In the genomic region with DNA sequence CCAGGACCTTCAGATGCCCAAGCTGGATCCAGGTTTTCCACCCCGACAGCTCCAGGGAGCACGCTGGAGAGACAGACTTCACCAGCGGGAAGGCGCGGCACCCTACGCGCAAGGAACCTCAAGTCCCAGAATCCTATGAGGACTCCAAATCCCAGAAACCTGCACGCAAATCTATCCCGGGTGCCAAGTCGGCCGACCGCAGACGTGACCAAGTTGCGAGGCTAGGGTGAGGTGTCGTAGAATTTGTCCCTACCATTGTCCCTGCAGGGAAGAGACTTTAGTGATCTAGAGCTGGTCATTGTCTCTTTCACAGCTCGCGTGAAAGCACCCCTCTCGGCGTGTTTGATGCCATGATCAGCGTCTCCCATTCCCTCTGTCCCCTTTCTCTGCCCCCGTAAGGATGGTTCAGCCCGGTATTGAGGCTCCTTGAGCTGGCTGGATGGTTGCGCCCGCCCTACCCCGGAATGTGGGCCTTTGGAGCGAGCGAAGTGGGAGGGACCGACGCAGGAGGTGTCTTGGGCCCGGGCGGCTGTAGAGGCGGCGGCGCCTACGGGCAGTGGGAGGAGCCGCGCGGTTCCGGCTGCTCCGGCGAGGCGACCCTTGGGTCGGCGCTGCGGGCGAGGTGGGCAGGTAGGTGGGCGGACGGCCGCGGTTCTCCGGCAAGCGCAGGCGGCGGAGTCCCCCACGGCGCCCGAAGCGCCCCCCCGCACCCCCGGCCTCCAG, we compare ENCODE assay signal across 8 cellular contexts. TPM values are rescaled to one million over a fixed set of nuclear protein-coding genes. Genes with fewer than 3 reads are reported as not detected.
DNase-seq lines count a peak whose midpoint lies in the region; ATAC-seq and TF ChIP-seq lines count a peak whose summit lies in the region.

A gene (plus strand): TSS at position 501 of the 723 bp plus-strand sequence. CDS start 246 bp downstream, outside the sequence.

- DNase-seq in GM12864 (ENCODE audit: low read depth) (peak; percentile 86), NCI-H1417 (lab: John Stamatoyannopoulos, UW) (peak; percentile 93 to 100 (median 100)), T follicular helper cell (ENCODE audit: low read depth) (peak; percentile 75), adipocyte (ENCODE audit: low read depth) (peak; percentile 99), cardiac muscle cell (ENCODE audit: low read depth in 1 of 2, low spot score in 1 of 2) (peak; percentile 98 to 99), tibial nerve (ENCODE audit: low spot score in 2 of 2) (peak; percentile 84 to 90)

- H3K4me3 ChIP-seq in GM12864 (ENCODE audit: low read depth, low read length): peak within 1 kb of the TSS; percentile 54
- peak within 1 kb of the TSS; percentile 85 for H3K4me3 ChIP-seq in adipocyte (ENCODE audit: low read length)
- H3K4me3 ChIP-seq in cardiac muscle cell: peak within 1 kb of the TSS; percentile 65
- H3K4me3 ChIP-seq in parathyroid adenoma (ENCODE audit: low read depth, low read length): peak within 1 kb of the TSS; percentile 85
- H3K4me3 ChIP-seq in tibial nerve: peak within 1 kb of the TSS; percentile 73 to 98 (median 94)

- H3K4me2 ChIP-seq in parathyroid adenoma (ENCODE audit: low read length): peak within 1 kb of the TSS; percentile 80

- 0 to 1% methylated on average over 22 to 29 of the region's 60 CpGs for WGBS in tibial nerve, 2 donors

- peak within 1 kb of the TSS; percentile 100 for H3K27ac ChIP-seq in cardiac muscle cell
- peak within 1 kb of the TSS; percentile 95 for H3K27ac ChIP-seq in parathyroid adenoma
- peak within 1 kb of the TSS; percentile 87 to 96 (median 93) for H3K27ac ChIP-seq in tibial nerve

- peak; percentile 50 to 76 for TF ChIP-seq POLR2A in tibial nerve (IDR thresholded peaks at IDR 0.05)

- peaks cover 3% of the 10 kb centered on the region for H3K79me2 ChIP-seq in parathyroid adenoma

- H3K9ac ChIP-seq in adipocyte (ENCODE audit: low read length): peak within 1 kb of the TSS; percentile 91
- H3K9ac ChIP-seq in parathyroid adenoma: peak within 1 kb of the TSS; percentile 94

- H3K27me3 ChIP-seq in adipocyte (replicated peaks; ENCODE audit: control insufficient read depth, insufficient read depth, low read length) (no peaks in the 10 kb centered on the region), cardiac muscle cell (no peaks in the 10 kb centered on the region), parathyroid adenoma (ENCODE audit: control insufficient read depth, insufficient read depth, low read length) (no peaks in the 10 kb centered on the region), tibial nerve (no peaks in the 10 kb centered on the region)

- H3K36me3 ChIP-seq in adipocyte (ENCODE audit: control insufficient read depth, insufficient read depth, low read length, severe bottlenecking) (no peaks in the 10 kb centered on the region), cardiac muscle cell (no peaks in the 10 kb centered on the region), parathyroid adenoma (ENCODE audit: control insufficient read depth, insufficient read depth, low read length) (no peaks in the 10 kb centered on the region), tibial nerve (no peaks in the 10 kb centered on the region)

- peak within 1 kb of the TSS; percentile 87 for H2AFZ ChIP-seq in parathyroid adenoma

- ATAC-seq in HG02678 (IDR thresholded peaks at IDR 0.05; ENCODE audit: unreplicated experiment): peak; percentile 97

- H3K4me1 ChIP-seq in adipocyte (ENCODE audit: control insufficient read depth, insufficient read depth, low read length): peaks cover 20% of the 10 kb centered on the region
- H3K4me1 ChIP-seq in cardiac muscle cell (ENCODE audit: low read depth): peaks cover 2% of the 10 kb centered on the region
- peaks cover 3% of the 10 kb centered on the region for H3K4me1 ChIP-seq in parathyroid adenoma
- peaks cover 0 to 27% (median 4%) of the 10 kb centered on the region in 4 donors for H3K4me1 ChIP-seq in tibial nerve

- H3K9me3 ChIP-seq in adipocyte (ENCODE audit: control insufficient read depth, low read length): no peaks in the 10 kb centered on the region
- H3K9me3 ChIP-seq in cardiac muscle cell (ENCODE audit: low read depth): no peaks in the 10 kb centered on the region
- no peaks in the 10 kb centered on the region for H3K9me3 ChIP-seq in parathyroid adenoma (ENCODE audit: control insufficient read depth, low read length)
- H3K9me3 ChIP-seq in tibial nerve: peaks cover 0 to 7% (median 2%) of the 10 kb centered on the region in 4 donors

- TF ChIP-seq CTCF in GM12864 (IDR thresholded peaks at IDR 0.05; ENCODE audit: low read depth, low read length, missing control alignments): no peak
- TF ChIP-seq CTCF in cardiac muscle cell (IDR thresholded peaks at IDR 0.05; ENCODE audit: low read depth, low read length): no peak
- TF ChIP-seq CTCF in parathyroid adenoma (IDR thresholded peaks at IDR 0.05): no peak
- peak in 2 of 5 experiments; percentile 38 to 57 for TF ChIP-seq CTCF in tibial nerve (IDR thresholded peaks at IDR 0.05)

- peak; percentile 63 to 92 for TF ChIP-seq EP300 in tibial nerve (IDR thresholded peaks at IDR 0.05)

RNA-seq across cellular contexts. Expression of the gene that starts here (rescaled TPM):
- 27.5 and 35.1 TPM in 2 replicates for total RNA-seq in cardiac muscle cell
- polyA plus RNA-seq in cardiac muscle cell: 25.2 and 43.8 TPM in 2 replicates
- 10 to 100 TPM; 28.2 to 54.2 (median 34.3) TPM for total RNA-seq in tibial nerve

Comparison
In these comparisons a context has a peak if more than half of its experiments do, and no peak if none do; other contexts are left out.
1. Peak in every context shown above with its lines: DNase-seq, ATAC-seq, H3K4me3 ChIP-seq and H3K27ac ChIP-seq.